Comparison of ENCODE assay signal across 1 cellular context in the genomic region with DNA sequence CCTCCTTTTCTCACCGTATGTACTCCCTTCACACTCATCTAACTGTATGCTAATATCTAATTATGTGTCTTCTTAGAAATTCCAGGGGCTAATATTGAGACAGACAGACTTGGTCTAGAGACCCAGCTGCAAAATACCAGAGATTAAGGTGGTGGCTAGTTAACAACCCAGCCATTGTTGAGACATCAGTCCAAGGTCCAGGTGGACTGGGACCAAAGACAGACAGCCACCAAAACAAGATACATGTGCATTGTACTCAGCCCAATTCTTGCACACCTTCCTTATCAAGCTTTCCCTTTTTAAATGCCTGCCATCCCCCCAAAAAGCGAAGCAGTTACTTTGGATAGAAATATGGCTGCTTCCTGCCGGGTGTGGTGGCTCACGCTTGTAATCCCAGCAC.
TF ChIP-seq lines count a peak whose summit lies in the region.

No MANE protein-coding gene starts in this region.

TF ChIP-seq in HepG2, 621 proteins besides CTCF, POLR2A, EP300 and RAD21:
- TF ChIP-seq HNF4G (IDR thresholded peaks at IDR 0.05; ENCODE audit: borderline replicate concordance, low read depth, low read length), result 0 out of 2 replicates have a peak, but pooled peaks have one; percentile 37
- TF ChIP-seq HNF4G (CRISPR knock-in tag; IDR thresholded peaks at IDR 0.05; ENCODE audit: borderline replicate concordance, low read depth), result no peak
- TF ChIP-seq, protein P1, sequence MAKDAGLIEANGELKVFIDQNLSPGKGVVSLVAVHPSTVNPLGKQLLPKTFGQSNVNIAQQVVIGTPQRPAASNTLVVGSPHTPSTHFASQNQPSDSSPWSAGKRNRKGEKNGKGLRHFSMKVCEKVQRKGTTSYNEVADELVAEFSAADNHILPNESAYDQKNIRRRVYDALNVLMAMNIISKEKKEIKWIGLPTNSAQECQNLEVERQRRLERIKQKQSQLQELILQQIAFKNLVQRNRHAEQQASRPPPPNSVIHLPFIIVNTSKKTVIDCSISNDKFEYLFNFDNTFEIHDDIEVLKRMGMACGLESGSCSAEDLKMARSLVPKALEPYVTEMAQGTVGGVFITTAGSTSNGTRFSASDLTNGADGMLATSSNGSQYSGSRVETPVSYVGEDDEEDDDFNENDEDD (CRISPR knock-in tag; IDR thresholded peaks at IDR 0.05; ENCODE audit: borderline replicate concordance), result no peak
- peak; percentile 24; the same call in 1 of the 2 replicates for TF ChIP-seq CEBPB (IDR thresholded peaks at IDR 0.05; ENCODE audit: borderline replicate concordance, low read depth, low read length)
- peak; percentile 25; the same call in 1 of the 2 replicates for TF ChIP-seq SALL1 (CRISPR knock-in tag; IDR thresholded peaks at IDR 0.05)
- no peak for TF ChIP-seq SOX13 (IDR thresholded peaks at IDR 0.05)
- peak in 1 of 2 experiments; percentile 65; a peak in 2 of 4 replicates for TF ChIP-seq SOX13 (CRISPR knock-in tag; conservative IDR thresholded peaks at IDR 0.05 in 1 of 2, IDR thresholded peaks at IDR 0.05 in 1 of 2)
- peak; percentile 85 for TF ChIP-seq HNF4A (CRISPR knock-in tag; IDR thresholded peaks at IDR 0.05)
- no peak for TF ChIP-seq CCAR2 (optimal IDR thresholded peaks at IDR 0.05; ENCODE audit: low read depth, low read length)
- TF ChIP-seq GTF3A (CRISPR knock-in tag; conservative IDR thresholded peaks at IDR 0.05), result no peak
- TF ChIP-seq ZNF816 (CRISPR knock-in tag; IDR thresholded peaks at IDR 0.05; ENCODE audit: borderline replicate concordance), result no peak
- no peak for TF ChIP-seq PHF20 (CRISPR knock-in tag; IDR thresholded peaks at IDR 0.05)
- no peak for TF ChIP-seq LCORL (IDR thresholded peaks at IDR 0.05)
- 0 out of 2 replicates have a peak, but pooled peaks have one; percentile 18 for TF ChIP-seq LCORL (CRISPR knock-in tag; IDR thresholded peaks at IDR 0.05)
- TF ChIP-seq ATF7 (IDR thresholded peaks at IDR 0.05), result no peak
- TF ChIP-seq ATF7 (CRISPR knock-in tag; IDR thresholded peaks at IDR 0.05), result no peak
- TF ChIP-seq TGIF2 (CRISPR knock-in tag; IDR thresholded peaks at IDR 0.05), result no peak
- no peak for TF ChIP-seq SOX6 (IDR thresholded peaks at IDR 0.05)
- peak; percentile 42; the same call in 1 of the 2 replicates for TF ChIP-seq SOX6 (CRISPR knock-in tag; IDR thresholded peaks at IDR 0.05)
- TF ChIP-seq, protein P2, sequence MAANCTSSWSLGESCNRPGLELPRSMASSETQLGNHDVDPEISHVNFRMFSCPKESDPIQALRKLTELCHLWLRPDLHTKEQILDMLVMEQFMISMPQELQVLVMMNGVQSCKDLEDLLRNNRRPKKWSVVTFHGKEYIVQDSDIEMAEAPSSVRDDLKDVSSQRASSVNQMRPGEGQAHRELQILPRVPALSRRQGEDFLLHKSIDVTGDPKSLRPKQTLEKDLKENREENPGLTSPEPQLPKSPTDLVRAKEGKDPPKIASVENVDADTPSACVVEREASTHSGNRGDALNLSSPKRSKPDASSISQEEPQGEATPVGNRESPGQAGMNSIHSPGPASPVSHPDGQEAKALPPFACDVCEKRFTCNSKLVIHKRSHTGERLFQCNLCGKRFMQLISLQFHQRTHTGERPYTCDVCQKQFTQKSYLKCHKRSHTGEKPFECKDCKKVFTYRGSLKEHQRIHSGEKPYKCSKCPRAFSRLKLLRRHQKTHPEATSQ (CRISPR knock-in tag; IDR thresholded peaks at IDR 0.05; ENCODE audit: borderline replicate concordance), result no peak
- no peak for TF ChIP-seq ZFP90 (CRISPR knock-in tag; IDR thresholded peaks at IDR 0.05; ENCODE audit: borderline replicate concordance)
- no peak for TF ChIP-seq MTF1 (CRISPR knock-in tag; IDR thresholded peaks at IDR 0.05)
- peak; percentile 52; the same call in 1 of the 2 replicates for TF ChIP-seq SOX5 (CRISPR knock-in tag; IDR thresholded peaks at IDR 0.05; ENCODE audit: borderline replicate concordance)
- TF ChIP-seq GATAD2A (CRISPR knock-in tag; IDR thresholded peaks at IDR 0.05), result peak; percentile 14; the same call in 1 of the 2 replicates
- TF ChIP-seq, protein P3, sequence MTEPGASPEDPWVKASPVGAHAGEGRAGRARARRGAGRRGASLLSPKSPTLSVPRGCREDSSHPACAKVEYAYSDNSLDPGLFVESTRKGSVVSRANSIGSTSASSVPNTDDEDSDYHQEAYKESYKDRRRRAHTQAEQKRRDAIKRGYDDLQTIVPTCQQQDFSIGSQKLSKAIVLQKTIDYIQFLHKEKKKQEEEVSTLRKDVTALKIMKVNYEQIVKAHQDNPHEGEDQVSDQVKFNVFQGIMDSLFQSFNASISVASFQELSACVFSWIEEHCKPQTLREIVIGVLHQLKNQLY (CRISPR knock-in tag; IDR thresholded peaks at IDR 0.05), result no peak
- TF ChIP-seq NCOR1 (IDR thresholded peaks at IDR 0.05; ENCODE audit: borderline replicate concordance, low read length), result 0 out of 2 replicates have a peak, but pooled peaks have one; percentile 17
- TF ChIP-seq CEBPG (CRISPR knock-in tag; IDR thresholded peaks at IDR 0.05), result 0 out of 2 replicates have a peak, but pooled peaks have one; percentile 22
- no peak for TF ChIP-seq ZNF713 (CRISPR knock-in tag; IDR thresholded peaks at IDR 0.05)
- TF ChIP-seq ZNF644 (CRISPR knock-in tag; IDR thresholded peaks at IDR 0.05; ENCODE audit: low read depth), result peak; percentile 88
- no peak for TF ChIP-seq HNRNPLL (IDR thresholded peaks at IDR 0.05; ENCODE audit: low read depth, low read length, poor library complexity, severe bottlenecking)
- TF ChIP-seq, protein P4, sequence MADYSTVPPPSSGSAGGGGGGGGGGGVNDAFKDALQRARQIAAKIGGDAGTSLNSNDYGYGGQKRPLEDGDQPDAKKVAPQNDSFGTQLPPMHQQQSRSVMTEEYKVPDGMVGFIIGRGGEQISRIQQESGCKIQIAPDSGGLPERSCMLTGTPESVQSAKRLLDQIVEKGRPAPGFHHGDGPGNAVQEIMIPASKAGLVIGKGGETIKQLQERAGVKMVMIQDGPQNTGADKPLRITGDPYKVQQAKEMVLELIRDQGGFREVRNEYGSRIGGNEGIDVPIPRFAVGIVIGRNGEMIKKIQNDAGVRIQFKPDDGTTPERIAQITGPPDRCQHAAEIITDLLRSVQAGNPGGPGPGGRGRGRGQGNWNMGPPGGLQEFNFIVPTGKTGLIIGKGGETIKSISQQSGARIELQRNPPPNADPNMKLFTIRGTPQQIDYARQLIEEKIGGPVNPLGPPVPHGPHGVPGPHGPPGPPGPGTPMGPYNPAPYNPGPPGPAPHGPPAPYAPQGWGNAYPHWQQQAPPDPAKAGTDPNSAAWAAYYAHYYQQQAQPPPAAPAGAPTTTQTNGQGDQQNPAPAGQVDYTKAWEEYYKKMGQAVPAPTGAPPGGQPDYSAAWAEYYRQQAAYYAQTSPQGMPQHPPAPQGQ (CRISPR knock-in tag; IDR thresholded peaks at IDR 0.05; ENCODE audit: borderline replicate concordance), result no peak
TF ChIP-seq in HepG2: peak in this region for 12.
